Comparison of ENCODE assay signal across 21 cellular contexts in genomic region chr1:110120960-110121561, GRCh38. TPM values are rescaled to one million over a fixed set of nuclear protein-coding genes. Genes with fewer than 3 reads are reported as not detected.
DNase-seq lines count a peak whose midpoint lies in the region; ATAC-seq and TF ChIP-seq lines count a peak whose summit lies in the region.
"Had no signal": no experiment of that assay in that cellular context is flagged by ENCODE, and none has a peak within 500 bp of the region (broad histone marks: within the 10 kb centered on the region; RNA-seq: fewer than 3 reads in every experiment).

No MANE protein-coding gene starts in this region.

- H3K4me1 ChIP-seq in neuronal stem cell (ENCODE audit: control insufficient read depth in 2 of 2, insufficient read depth in 1 of 2, low read depth in 1 of 2, low read length in 2 of 2) (no peaks in the 10 kb centered on the region), A673 (ENCODE audit: insufficient read depth, low read length, poor library complexity, severe bottlenecking) (no peaks in the 10 kb centered on the region)

- H2BK5ac ChIP-seq in neuronal stem cell (ENCODE audit: low read length) = no peak overlapping the region

- H3K4me3 Mint-ChIP-seq in effector memory CD8-positive, alpha-beta T cell = no peak overlapping the region

- H3K9me3 ChIP-seq in neuronal stem cell (replicated peaks in 1 of 2; ENCODE audit: control insufficient read depth in 2 of 2, insufficient read depth in 1 of 2, low read depth in 1 of 2, low read length in 2 of 2) = peaks cover 0 to 6% of the 10 kb centered on the region in 2 donors
- no peaks in the 10 kb centered on the region for H3K9me3 ChIP-seq in A673 (ENCODE audit: low read depth, low read length, poor library complexity, severe bottlenecking)

- H2AFZ ChIP-seq in neuronal stem cell (ENCODE audit: low read length) = no peak overlapping the region

- H3K4me3 ChIP-seq in neuronal stem cell (ENCODE audit: low read length in 2 of 2) = no peak overlapping the region
- no peak overlapping the region for H3K4me3 ChIP-seq in A673 (ENCODE audit: low read depth, low read length, poor library complexity, severe bottlenecking)
- H3K4me3 ChIP-seq: BLaER1 treated with 17β-estradiol and CSF1 and Interleukin-3, amounts not matched to agents 10 nM and 100 nM had no signal

- peaks cover 44 to 78% of the 10 kb centered on the region in 2 donors for H3K27me3 Mint-ChIP-seq in effector memory CD8-positive, alpha-beta T cell

- no peak overlapping the region for H2BK12ac ChIP-seq in neuronal stem cell (ENCODE audit: low read length)

- no peak overlapping the region for H4K8ac ChIP-seq in neuronal stem cell (ENCODE audit: low read depth, low read length)

- no TSS peak for BruUV-seq in A673 (replicated peaks; lab: Mats Ljungman, UMichigan)

- H3K27me3 ChIP-seq in neuronal stem cell (ENCODE audit: control insufficient read depth in 3 of 3, insufficient read depth in 3 of 3, low read depth in 1 of 3, low read length in 3 of 3) (peaks cover 0 to 6% (median 0%) of the 10 kb centered on the region in 3 experiments), A673 (replicated peaks; ENCODE audit: insufficient read depth, low read depth, low read length, poor library complexity) (peaks cover 16% of the 10 kb centered on the region)
- H3K27me3 ChIP-seq: BLaER1 treated with 17β-estradiol and CSF1 and Interleukin-3, amounts not matched to agents 10 nM and 100 nM had no signal

- H3K14ac ChIP-seq in neuronal stem cell (ENCODE audit: low read length) = no peak overlapping the region

- H3K27ac ChIP-seq in neuronal stem cell (replicated peaks; ENCODE audit: low read length) = no peak overlapping the region
- H3K27ac ChIP-seq in A673 (ENCODE audit: low read depth, low read length, poor library complexity, severe bottlenecking) = no peak overlapping the region
- H3K27ac ChIP-seq: BLaER1 treated with 17β-estradiol and CSF1 and Interleukin-3, amounts not matched to agents 10 nM and 100 nM had no signal

- no peaks in the 10 kb centered on the region for H3K36me3 ChIP-seq in neuronal stem cell (replicated peaks in 1 of 2; ENCODE audit: control insufficient read depth in 2 of 2, insufficient read depth in 2 of 2, low read length in 2 of 2)
- no peaks in the 10 kb centered on the region for H3K36me3 ChIP-seq in A673 (ENCODE audit: insufficient read depth, low read length, poor library complexity, severe bottlenecking)
- H3K36me3 ChIP-seq: BLaER1 treated with 17β-estradiol and CSF1 and Interleukin-3, amounts not matched to agents 10 nM and 100 nM had no signal

- H3K23ac ChIP-seq in neuronal stem cell (ENCODE audit: low read depth, low read length, poor library complexity) = no peak overlapping the region

- H3K36me3 Mint-ChIP-seq in effector memory CD8-positive, alpha-beta T cell (ENCODE audit: insufficient read depth) = peaks cover 16% of the 10 kb centered on the region

- no peak overlapping the region for H2BK15ac ChIP-seq in neuronal stem cell (ENCODE audit: low read length)

- DNase-seq in NCI-H146 (lab: John Stamatoyannopoulos, UW) (peak; percentile 28), NCI-H146 treated with DMSO at 0.1 percent for 48 hours (lab: John Stamatoyannopoulos, UW; ENCODE audit: unreplicated experiment) (no peak), ELF-1 (ENCODE audit: low read depth, low spot score) (peak; percentile 23), neuronal stem cell (ENCODE audit: low spot score) (no peak), A673 (ENCODE audit: low spot score) (no peak)
- DNase-seq in effector memory CD8-positive, alpha-beta T cell = no peak
- DNase-seq in effector CD8-positive, alpha-beta T cell (lab: John Stamatoyannopoulos, UW) = no peak
- DNase-seq: 8988T, GF-D8, GOT3, KG1, NCI-H1048, NCI-H1694, NCI-H2107, NCI-H226, NCI-H526, RPMI8226 had no signal

- no peak overlapping the region for H2AK5ac ChIP-seq in neuronal stem cell (ENCODE audit: low read depth, low read length)

- no peaks in the 10 kb centered on the region for H3K79me1 ChIP-seq in neuronal stem cell (ENCODE audit: low read depth, low read length)

- ATAC-seq in effector memory CD8-positive, alpha-beta T cell (replicated peaks) = no peak
- ATAC-seq in GM21737 (IDR thresholded peaks at IDR 0.05; ENCODE audit: unreplicated experiment) = no peak

- no peak overlapping the region for H3K9ac ChIP-seq in neuronal stem cell (ENCODE audit: low read depth, low read length, poor library complexity)
- H3K9ac ChIP-seq: BLaER1 treated with 17β-estradiol and CSF1 and Interleukin-3, amounts not matched to agents 10 nM and 100 nM had no signal

- H3K27ac Mint-ChIP-seq in effector memory CD8-positive, alpha-beta T cell = peak overlapping the region; percentile 89 to 90

- CTCF ChIA-PET in A673 (lab: Charles Lee) = no interaction called here

- H3K4me2 ChIP-seq in neuronal stem cell (ENCODE audit: insufficient read depth, low read length, poor library complexity, severe bottlenecking) = no peak overlapping the region
- H3K4me2 ChIP-seq: BLaER1 treated with 17β-estradiol and CSF1 and Interleukin-3, amounts not matched to agents 10 nM and 100 nM had no signal

- peak overlapping the region; percentile 39 for H3K18ac ChIP-seq in neuronal stem cell (ENCODE audit: low read length)

- H3K4me1 Mint-ChIP-seq in effector memory CD8-positive, alpha-beta T cell (ENCODE audit: low read depth in 2 of 2) = peaks cover 3 to 12% of the 10 kb centered on the region in 2 donors

- H4K91ac ChIP-seq in neuronal stem cell (ENCODE audit: low read depth, low read length, poor library complexity) = no peak overlapping the region

- WGBS in neuronal stem cell (ENCODE audit: extremely low coverage in 2 of 2, insufficient read length in 2 of 2, insufficient replicate concordance in 1 of 2), 2 donors = no CpG with 5 or more reads among the region's 12 CpGs

- intact Hi-C loops in A673 (cut with micrococcal nuclease; ENCODE audit: unreplicated experiment) = no loop called here

- H2BK120ac ChIP-seq in neuronal stem cell (ENCODE audit: low read depth, low read length) = no peak overlapping the region

- TF ChIP-seq CTCF in A673 (conservative IDR thresholded peaks at IDR 0.05; ENCODE audit: low read depth, low read length) = no peak

- no peak overlapping the region for H3K4ac ChIP-seq in neuronal stem cell (ENCODE audit: low read length)

- peaks cover 7 to 11% of the 10 kb centered on the region in 2 donors for H3K9me3 Mint-ChIP-seq in effector memory CD8-positive, alpha-beta T cell

- POLR2A ChIA-PET in A673 (lab: Charles Lee; ENCODE audit: low non-redundant PET) = no interaction called here

RNA-seq across cellular contexts. Expression of gene UBL4B, which starts 8.8 kb away (rescaled TPM):
- polyA plus RNA-seq in neuronal stem cell (2013, experiment 1 of 2) = not detected
- polyA plus RNA-seq in neuronal stem cell (2013, experiment 2 of 2) = not detected
- not detected in 2 replicates for total RNA-seq in A673 (2021)
- total RNA-seq: M059J, OCI-LY7 had no signal

RNA-seq across cellular contexts. Expression of gene SLC6A17, which starts 29.2 kb away (rescaled TPM):
- polyA plus RNA-seq in neuronal stem cell (2013, experiment 1 of 2) = 0.11 TPM
- polyA plus RNA-seq in neuronal stem cell (2013, experiment 2 of 2) = 0.07 TPM
- total RNA-seq in A673 (2021) = not detected in 2 replicates
- total RNA-seq: OCI-LY7 had no signal

RNA-seq across cellular contexts. Expression of gene ALX3, which starts 50.6 kb away (rescaled TPM):
- 0.53 TPM for polyA plus RNA-seq in neuronal stem cell (2013, experiment 1 of 2)
- 0.36 TPM for polyA plus RNA-seq in neuronal stem cell (2013, experiment 2 of 2)
- total RNA-seq in A673 (2021) = 0.81 and 0.84 TPM in 2 replicates
- total RNA-seq: M059J, OCI-LY7 had no signal

Comparison
In these comparisons a context has a peak if more than half of its experiments do, and no peak if none do; other contexts are left out.
1. DNase-seq: peak in NCI-H146 (single experiment) and ELF-1 (single experiment); none in NCI-H146 treated with DMSO at 0.1 percent for 48 hours (single experiment), effector memory CD8-positive, alpha-beta T cell (0 of 3), neuronal stem cell (single experiment), A673 (single experiment) and effector CD8-positive, alpha-beta T cell (single experiment).